1 cellular context compared by ENCODE assay signal in the genomic region with DNA sequence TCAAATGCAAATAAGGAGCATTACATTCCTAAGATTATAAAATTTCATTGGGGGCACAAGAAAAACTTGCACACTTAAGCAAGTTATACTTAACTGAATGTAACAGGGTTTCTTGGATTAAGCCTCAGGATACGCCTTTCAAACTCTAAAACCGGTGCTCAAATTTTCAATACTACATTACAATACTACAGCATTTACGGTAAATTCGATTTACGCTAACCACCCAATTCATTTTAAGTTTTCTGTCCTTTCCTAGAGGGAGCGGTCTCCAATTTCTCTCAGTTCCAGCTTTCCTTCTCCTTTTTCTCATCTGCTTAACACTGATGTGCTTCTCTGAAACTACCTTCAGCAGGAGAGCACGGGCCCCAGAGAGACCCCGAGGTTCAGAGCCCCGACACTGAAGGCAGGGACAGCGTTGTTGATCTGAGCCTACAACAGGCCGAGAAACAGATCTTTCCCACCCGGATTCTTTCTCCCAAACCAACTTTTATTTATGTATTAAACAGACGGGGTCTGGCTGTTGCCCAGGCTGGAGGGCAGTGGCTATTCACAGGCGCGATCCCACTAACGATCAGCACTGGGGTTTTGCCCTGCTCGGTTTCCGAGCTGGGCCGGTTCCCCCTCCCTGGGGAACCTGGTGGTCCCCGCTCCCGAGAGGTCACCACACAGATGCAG.
TF ChIP-seq lines count a peak whose summit lies in the region.

No MANE protein-coding gene starts in this region.

TF ChIP-seq in IMR-90, 13 proteins besides CTCF, POLR2A, EP300 and RAD21:
- TF ChIP-seq USF2 (IDR thresholded peaks at IDR 0.05; ENCODE audit: low read depth, low read length) (no peak), MXI1 (IDR thresholded peaks at IDR 0.05; ENCODE audit: borderline replicate concordance, low read depth, low read length) (no peak), CEBPB (IDR thresholded peaks at IDR 0.05; ENCODE audit: low read depth, low read length) (no peak), MAZ (IDR thresholded peaks at IDR 0.05; ENCODE audit: borderline replicate concordance, low read depth, low read length) (no peak), FOS (IDR thresholded peaks at IDR 0.05; ENCODE audit: low read depth, low read length) (no peak), RFX5 (IDR thresholded peaks at IDR 0.05; ENCODE audit: low read depth, low read length) (no peak), CHD1 (IDR thresholded peaks at IDR 0.05; ENCODE audit: low read depth, low read length) (no peak), NFE2L2 (IDR thresholded peaks at IDR 0.05; ENCODE audit: low read depth, low read length) (no peak), MAFK (IDR thresholded peaks at IDR 0.05; ENCODE audit: low read depth, low read length) (no peak), RCOR1 (IDR thresholded peaks at IDR 0.05; ENCODE audit: insufficient replicate concordance, low read length) (no peak), SMC3 (IDR thresholded peaks at IDR 0.05; ENCODE audit: low read depth, low read length) (no peak), BHLHE40 (IDR thresholded peaks at IDR 0.05; ENCODE audit: low read depth, low read length) (no peak)
- TF ChIP-seq, protein P1, sequence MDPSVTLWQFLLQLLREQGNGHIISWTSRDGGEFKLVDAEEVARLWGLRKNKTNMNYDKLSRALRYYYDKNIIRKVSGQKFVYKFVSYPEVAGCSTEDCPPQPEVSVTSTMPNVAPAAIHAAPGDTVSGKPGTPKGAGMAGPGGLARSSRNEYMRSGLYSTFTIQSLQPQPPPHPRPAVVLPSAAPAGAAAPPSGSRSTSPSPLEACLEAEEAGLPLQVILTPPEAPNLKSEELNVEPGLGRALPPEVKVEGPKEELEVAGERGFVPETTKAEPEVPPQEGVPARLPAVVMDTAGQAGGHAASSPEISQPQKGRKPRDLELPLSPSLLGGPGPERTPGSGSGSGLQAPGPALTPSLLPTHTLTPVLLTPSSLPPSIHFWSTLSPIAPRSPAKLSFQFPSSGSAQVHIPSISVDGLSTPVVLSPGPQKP (IDR thresholded peaks at IDR 0.05; ENCODE audit: borderline replicate concordance, low read depth, low read length), result no peak
